1 cellular context compared by ENCODE assay signal in the genomic region with DNA sequence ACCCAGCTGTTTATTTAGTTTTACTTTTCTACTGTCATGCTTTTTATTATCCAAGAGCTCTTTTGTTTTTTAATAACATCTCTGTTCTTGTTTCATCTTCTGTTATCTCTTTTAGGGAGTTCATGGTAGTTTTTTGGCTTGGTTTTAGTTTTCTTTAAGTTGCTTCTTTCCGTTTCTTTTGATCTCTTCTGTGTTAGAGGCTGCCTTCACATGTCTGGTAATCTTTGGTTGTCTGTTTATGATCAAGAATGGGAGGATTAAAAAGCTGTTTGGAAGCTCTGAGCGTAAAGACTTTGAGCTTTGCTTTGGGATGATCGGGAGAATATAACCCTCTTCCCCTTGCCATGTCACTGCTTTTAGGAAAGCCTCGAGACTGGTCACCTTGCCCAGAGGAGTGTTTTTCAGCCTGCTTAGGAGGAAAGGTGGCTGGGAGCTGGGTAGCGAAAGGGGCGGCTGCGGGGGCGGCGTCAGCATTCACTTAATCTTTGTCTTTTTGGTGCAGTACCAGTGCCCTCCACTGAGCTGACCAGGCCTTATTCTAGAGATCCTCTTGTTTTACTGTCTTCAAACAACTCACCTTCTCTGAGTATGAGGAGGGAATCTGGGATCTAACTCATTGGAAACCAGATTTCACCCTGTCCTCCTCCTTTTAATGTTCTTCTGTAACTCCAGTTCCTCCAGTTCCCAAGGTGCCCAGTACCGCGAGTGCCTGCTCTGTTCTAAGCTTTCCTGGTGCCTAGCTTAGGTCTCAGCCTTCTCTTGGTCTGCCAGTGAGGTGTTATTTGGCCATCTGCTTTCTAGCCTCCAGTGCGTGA.
TF ChIP-seq lines count a peak whose summit lies in the region.

No MANE protein-coding gene starts in this region.

TF ChIP-seq in K562, 482 proteins besides CTCF, POLR2A, EP300 and RAD21 (continued from another document and continues in another):
- TF ChIP-seq, protein P1, sequence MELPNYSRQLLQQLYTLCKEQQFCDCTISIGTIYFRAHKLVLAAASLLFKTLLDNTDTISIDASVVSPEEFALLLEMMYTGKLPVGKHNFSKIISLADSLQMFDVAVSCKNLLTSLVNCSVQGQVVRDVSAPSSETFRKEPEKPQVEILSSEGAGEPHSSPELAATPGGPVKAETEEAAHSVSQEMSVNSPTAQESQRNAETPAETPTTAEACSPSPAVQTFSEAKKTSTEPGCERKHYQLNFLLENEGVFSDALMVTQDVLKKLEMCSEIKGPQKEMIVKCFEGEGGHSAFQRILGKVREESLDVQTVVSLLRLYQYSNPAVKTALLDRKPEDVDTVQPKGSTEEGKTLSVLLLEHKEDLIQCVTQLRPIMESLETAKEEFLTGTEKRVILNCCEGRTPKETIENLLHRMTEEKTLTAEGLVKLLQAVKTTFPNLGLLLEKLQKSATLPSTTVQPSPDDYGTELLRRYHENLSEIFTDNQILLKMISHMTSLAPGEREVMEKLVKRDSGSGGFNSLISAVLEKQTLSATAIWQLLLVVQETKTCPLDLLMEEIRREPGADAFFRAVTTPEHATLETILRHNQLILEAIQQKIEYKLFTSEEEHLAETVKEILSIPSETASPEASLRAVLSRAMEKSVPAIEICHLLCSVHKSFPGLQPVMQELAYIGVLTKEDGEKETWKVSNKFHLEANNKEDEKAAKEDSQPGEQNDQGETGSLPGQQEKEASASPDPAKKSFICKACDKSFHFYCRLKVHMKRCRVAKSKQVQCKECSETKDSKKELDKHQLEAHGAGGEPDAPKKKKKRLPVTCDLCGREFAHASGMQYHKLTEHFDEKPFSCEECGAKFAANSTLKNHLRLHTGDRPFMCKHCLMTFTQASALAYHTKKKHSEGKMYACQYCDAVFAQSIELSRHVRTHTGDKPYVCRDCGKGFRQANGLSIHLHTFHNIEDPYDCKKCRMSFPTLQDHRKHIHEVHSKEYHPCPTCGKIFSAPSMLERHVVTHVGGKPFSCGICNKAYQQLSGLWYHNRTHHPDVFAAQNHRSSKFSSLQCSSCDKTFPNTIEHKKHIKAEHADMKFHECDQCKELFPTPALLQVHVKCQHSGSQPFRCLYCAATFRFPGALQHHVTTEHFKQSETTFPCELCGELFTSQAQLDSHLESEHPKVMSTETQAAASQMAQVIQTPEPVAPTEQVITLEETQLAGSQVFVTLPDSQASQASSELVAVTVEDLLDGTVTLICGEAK (IDR thresholded peaks at IDR 0.05) = no peak
- TF ChIP-seq, protein P1 (CRISPR knock-in tag; IDR thresholded peaks at IDR 0.05) = no peak
- TF ChIP-seq MBD1 (CRISPR knock-in tag; IDR thresholded peaks at IDR 0.05) (peak; percentile 62; the same call in 1 of the 2 replicates), ZNF639 (CRISPR knock-in tag; conservative IDR thresholded peaks at IDR 0.05 in 1 of 2, IDR thresholded peaks at IDR 0.05 in 1 of 2) (no peak), ARID2 (IDR thresholded peaks at IDR 0.05) (no peak; the same call in 1 of the 2 replicates), RBM34 (IDR thresholded peaks at IDR 0.05; ENCODE audit: borderline replicate concordance, insufficient read depth, low read length) (no peak), POLR3A (IDR thresholded peaks at IDR 0.05; ENCODE audit: borderline replicate concordance, extremely low read depth, insufficient read depth, insufficient read length) (no peak), SMAD3 (CRISPR knock-in tag; conservative IDR thresholded peaks at IDR 0.05) (no peak), ZSCAN29 (IDR thresholded peaks at IDR 0.05) (no peak), ETS2 (tag; IDR thresholded peaks at IDR 0.05; ENCODE audit: borderline replicate concordance, poor library complexity, severe bottlenecking) (no peak), KAT2B (IDR thresholded peaks at IDR 0.05; ENCODE audit: low read depth, low read length) (no peak), HDAC2 (IDR thresholded peaks at IDR 0.05) (0 out of 2 replicates have a peak, but pooled peaks have one; percentile 25), EGR1 (conservative IDR thresholded peaks at IDR 0.05) (peak; percentile 96), E2F6 (IDR thresholded peaks at IDR 0.05; ENCODE audit: borderline replicate concordance in 1 of 2, extremely low read depth in 1 of 2, insufficient read depth in 1 of 2, insufficient read length in 1 of 2, low read depth in 1 of 2, low read length in 1 of 2, poor library complexity in 1 of 2, severe bottlenecking in 1 of 2) (no peak), DIDO1 (tag; IDR thresholded peaks at IDR 0.05; ENCODE audit: low read depth) (no peak), PML (IDR thresholded peaks at IDR 0.05; ENCODE audit: low read length) (no peak), SIN3A (IDR thresholded peaks at IDR 0.05; ENCODE audit: borderline replicate concordance in 2 of 2, control insufficient read depth in 1 of 2, low read depth in 2 of 2, low read length in 2 of 2) (no peak), POLR2AphosphoS5 (IDR thresholded peaks at IDR 0.05; ENCODE audit: control insufficient read depth, insufficient read depth, low read depth, low read length) (no peak), ZFX (CRISPR knock-in tag; IDR thresholded peaks at IDR 0.05) (no peak), CBX2 (IDR thresholded peaks at IDR 0.05; ENCODE audit: insufficient read depth, low read length, poor library complexity, severe bottlenecking) (no peak), HLTF (IDR thresholded peaks at IDR 0.05) (no peak)
- TF ChIP-seq, protein P2, sequence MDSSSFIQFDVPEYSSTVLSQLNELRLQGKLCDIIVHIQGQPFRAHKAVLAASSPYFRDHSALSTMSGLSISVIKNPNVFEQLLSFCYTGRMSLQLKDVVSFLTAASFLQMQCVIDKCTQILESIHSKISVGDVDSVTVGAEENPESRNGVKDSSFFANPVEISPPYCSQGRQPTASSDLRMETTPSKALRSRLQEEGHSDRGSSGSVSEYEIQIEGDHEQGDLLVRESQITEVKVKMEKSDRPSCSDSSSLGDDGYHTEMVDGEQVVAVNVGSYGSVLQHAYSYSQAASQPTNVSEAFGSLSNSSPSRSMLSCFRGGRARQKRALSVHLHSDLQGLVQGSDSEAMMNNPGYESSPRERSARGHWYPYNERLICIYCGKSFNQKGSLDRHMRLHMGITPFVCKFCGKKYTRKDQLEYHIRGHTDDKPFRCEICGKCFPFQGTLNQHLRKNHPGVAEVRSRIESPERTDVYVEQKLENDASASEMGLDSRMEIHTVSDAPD (CRISPR knock-in tag; IDR thresholded peaks at IDR 0.05) = no peak
- TF ChIP-seq, protein P3, sequence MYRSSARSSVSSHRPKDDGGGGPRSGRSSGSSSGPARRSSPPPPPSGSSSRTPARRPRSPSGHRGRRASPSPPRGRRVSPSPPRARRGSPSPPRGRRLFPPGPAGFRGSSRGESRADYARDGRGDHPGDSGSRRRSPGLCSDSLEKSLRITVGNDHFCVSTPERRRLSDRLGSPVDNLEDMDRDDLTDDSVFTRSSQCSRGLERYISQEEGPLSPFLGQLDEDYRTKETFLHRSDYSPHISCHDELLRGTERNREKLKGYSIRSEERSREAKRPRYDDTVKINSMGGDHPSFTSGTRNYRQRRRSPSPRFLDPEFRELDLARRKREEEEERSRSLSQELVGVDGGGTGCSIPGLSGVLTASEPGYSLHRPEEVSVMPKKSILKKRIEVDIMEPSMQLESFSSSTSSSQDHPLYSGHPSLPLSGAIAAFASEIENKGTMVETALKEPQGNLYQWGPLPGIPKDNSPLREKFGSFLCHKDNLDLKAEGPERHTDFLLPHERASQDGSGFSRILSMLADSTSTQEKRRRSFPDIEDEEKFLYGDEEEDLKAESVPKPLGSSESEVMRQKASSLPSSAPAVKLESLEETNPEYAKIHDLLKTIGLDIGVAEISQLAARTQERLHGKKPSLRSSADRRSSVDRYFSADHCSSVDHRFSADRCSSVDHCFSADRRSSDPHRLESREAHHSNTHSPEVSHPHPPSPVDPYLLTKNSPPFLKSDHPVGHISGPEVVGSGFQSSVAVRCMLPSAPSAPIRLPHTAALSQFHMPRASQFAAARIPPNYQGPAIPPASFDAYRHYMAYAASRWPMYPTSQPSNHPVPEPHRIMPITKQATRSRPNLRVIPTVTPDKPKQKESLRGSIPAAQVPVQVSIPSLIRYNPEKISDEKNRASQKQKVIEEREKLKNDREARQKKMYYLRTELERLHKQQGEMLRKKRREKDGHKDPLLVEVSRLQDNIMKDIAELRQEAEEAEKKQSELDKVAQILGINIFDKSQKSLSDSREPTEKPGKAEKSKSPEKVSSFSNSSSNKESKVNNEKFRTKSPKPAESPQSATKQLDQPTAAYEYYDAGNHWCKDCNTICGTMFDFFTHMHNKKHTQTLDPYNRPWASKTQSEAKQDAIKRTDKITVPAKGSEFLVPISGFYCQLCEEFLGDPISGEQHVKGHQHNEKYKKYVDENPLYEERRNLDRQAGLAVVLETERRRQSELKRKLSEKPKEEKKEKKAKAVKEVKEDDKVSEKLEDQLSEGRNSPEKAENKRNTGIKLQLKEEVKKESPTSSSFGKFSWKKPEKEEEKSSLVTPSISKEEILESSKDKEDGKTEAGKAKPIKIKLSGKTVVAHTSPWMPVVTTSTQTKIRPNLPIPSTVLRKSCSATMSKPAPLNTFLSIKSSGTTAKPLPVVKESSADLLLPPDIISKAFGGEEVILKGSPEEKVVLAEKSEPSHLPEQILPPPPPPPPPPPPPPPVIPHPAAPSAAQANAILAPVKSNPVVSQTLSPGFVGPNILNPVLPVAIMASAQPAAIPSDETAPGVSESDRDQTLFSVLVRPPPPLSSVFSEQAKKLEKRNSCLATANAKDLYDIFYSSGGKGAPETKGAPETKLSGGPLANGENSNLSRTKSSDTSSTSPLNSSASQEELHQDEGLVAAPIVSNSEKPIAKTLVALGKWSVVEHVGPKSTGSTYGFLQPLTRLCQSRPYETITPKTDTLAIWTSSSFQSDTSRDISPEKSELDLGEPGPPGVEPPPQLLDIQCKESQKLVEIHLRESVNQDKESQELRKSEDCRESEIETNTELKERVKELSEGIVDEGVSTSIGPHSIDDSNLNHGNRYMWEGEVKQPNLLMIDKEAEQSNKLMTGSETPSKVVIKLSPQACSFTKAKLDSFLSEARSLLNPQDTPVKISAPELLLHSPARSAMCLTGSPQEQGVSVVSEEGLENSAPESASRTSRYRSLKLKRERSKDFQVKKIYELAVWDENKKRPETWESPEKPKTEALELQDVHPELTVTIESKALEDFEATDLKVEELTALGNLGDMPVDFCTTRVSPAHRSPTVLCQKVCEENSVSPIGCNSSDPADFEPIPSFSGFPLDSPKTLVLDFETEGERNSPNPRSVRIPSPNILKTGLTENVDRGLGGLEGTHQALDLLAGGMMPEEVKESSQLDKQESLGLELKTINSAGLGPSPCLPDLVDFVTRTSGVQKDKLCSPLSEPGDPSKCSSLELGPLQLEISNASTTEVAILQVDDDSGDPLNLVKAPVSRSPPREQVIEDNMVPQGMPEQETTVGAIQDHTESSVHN (IDR thresholded peaks at IDR 0.05; ENCODE audit: borderline replicate concordance in 1 of 2, low read depth in 1 of 2) = no peak
